Comparison of ENCODE assay signal across 9 cellular contexts in genomic region chr4:149264093-149264733, GRCh38.
DNase-seq lines count a peak whose midpoint lies in the region; ATAC-seq and TF ChIP-seq lines count a peak whose summit lies in the region.
"Had no signal": no experiment of that assay in that cellular context is flagged by ENCODE, and none has a peak within 500 bp of the region (broad histone marks: within the 10 kb centered on the region; RNA-seq: fewer than 3 reads in every experiment).

No MANE protein-coding gene starts in this region.

- ATAC-seq in GM21390 (IDR thresholded peaks at IDR 0.05; ENCODE audit: unreplicated experiment) = peak; percentile 86
- no peak for ATAC-seq in T-helper 17 cell

- H3K4me3 ChIP-seq in esophagus squamous epithelium = no peak overlapping the region

- TF ChIP-seq CTCF in esophagus squamous epithelium (IDR thresholded peaks at IDR 0.05) = peak in 5 of 6 experiments; percentile 28 to 75 (median 53)

- H3K27me3 Mint-ChIP-seq in activated naive CD4-positive, alpha-beta T cell treated with anti-CD3 and anti-CD28 coated beads, Interleukin-2, amount 10 ng/mL, durations not matched to agents 7 days and 5 days = no peaks in the 10 kb centered on the region
- H3K27me3 Mint-ChIP-seq in T-helper 17 cell = peaks cover 13% of the 10 kb centered on the region
- H3K27me3 Mint-ChIP-seq: memory B cell had no signal

- H3K4me3 Mint-ChIP-seq in activated naive CD4-positive, alpha-beta T cell treated with anti-CD3 and anti-CD28 coated beads, Interleukin-2, amount 10 ng/mL, durations not matched to agents 7 days and 5 days = no peak overlapping the region
- no peak overlapping the region for H3K4me3 Mint-ChIP-seq in T-helper 17 cell
- H3K4me3 Mint-ChIP-seq: memory B cell had no signal

- no peak for TF ChIP-seq POLR2A in esophagus squamous epithelium (IDR thresholded peaks at IDR 0.05)

- CTCF ChIA-PET in activated naive CD4-positive, alpha-beta T cell treated with anti-CD3 and anti-CD28 coated beads, Interleukin-2, amount 10 ng/mL, durations not matched to agents 7 days and 5 days (lab: Charles Lee) = interaction anchor here (0.6 kb wide), 1 partner anchor 823 kb away, joined by 3 read pairs; no protein-coding TSS in a partner anchor

- H3K27ac ChIP-seq in esophagus squamous epithelium = no peak overlapping the region

- H3K4me1 Mint-ChIP-seq in activated naive CD4-positive, alpha-beta T cell treated with anti-CD3 and anti-CD28 coated beads, Interleukin-2, amount 10 ng/mL, durations not matched to agents 7 days and 5 days = no peaks in the 10 kb centered on the region
- H3K4me1 Mint-ChIP-seq in T-helper 17 cell = no peaks in the 10 kb centered on the region
- H3K4me1 Mint-ChIP-seq: memory B cell had no signal

- no peak overlapping the region for H3K27ac Mint-ChIP-seq in activated naive CD4-positive, alpha-beta T cell treated with anti-CD3 and anti-CD28 coated beads, Interleukin-2, amount 10 ng/mL, durations not matched to agents 7 days and 5 days
- no peak overlapping the region for H3K27ac Mint-ChIP-seq in T-helper 17 cell
- H3K27ac Mint-ChIP-seq: memory B cell had no signal

- peak; percentile 26 for DNase-seq in activated naive CD4-positive, alpha-beta T cell treated with anti-CD3 and anti-CD28 coated beads, Interleukin-2, amount 10 ng/mL, durations not matched to agents 7 days and 5 days
- DNase-seq in activated naive CD4-positive, alpha-beta T cell treated with anti-CD3 and anti-CD28 coated beads, Interleukin-2, amount 50 U/mL, for 16 hours = no peak
- DNase-seq in HPDE6-E6E7 (ENCODE audit: extremely low spot score) (peak; percentile 13), SHP77 (lab: John Stamatoyannopoulos, UW) (peak; percentile 23 to 49), esophagus squamous epithelium (lab: John Stamatoyannopoulos, UW) (no peak), pulmonary artery endothelial cell (ENCODE audit: low read depth, low spot score) (peak; percentile 4), T-helper 17 cell (no peak)

- no peaks in the 10 kb centered on the region for H3K27me3 ChIP-seq in esophagus squamous epithelium

- intact Hi-C loops in esophagus squamous epithelium (cut with DNase I) = no loop called here

- no peaks in the 10 kb centered on the region for H3K36me3 ChIP-seq in esophagus squamous epithelium

- H3K9me3 Mint-ChIP-seq in activated naive CD4-positive, alpha-beta T cell treated with anti-CD3 and anti-CD28 coated beads, Interleukin-2, amount 10 ng/mL, durations not matched to agents 7 days and 5 days = no peaks in the 10 kb centered on the region
- H3K9me3 Mint-ChIP-seq: memory B cell had no signal

- H3K9me3 ChIP-seq in esophagus squamous epithelium = no peaks in the 10 kb centered on the region
- no peaks in the 10 kb centered on the region for H3K9me3 ChIP-seq in T-helper 17 cell (ENCODE audit: control insufficient read depth, low read length, poor library complexity, severe bottlenecking)

- no peaks in the 10 kb centered on the region for H3K36me3 Mint-ChIP-seq in activated naive CD4-positive, alpha-beta T cell treated with anti-CD3 and anti-CD28 coated beads, Interleukin-2, amount 10 ng/mL, durations not matched to agents 7 days and 5 days
- H3K36me3 Mint-ChIP-seq in T-helper 17 cell (ENCODE audit: low read depth) = no peaks in the 10 kb centered on the region
- H3K36me3 Mint-ChIP-seq: memory B cell had no signal

- no peaks in the 10 kb centered on the region for H3K4me1 ChIP-seq in esophagus squamous epithelium

- WGBS in esophagus squamous epithelium, 2 donors = 52 to 65% methylated on average over 2 of the region's 2 CpGs

Comparison
In these comparisons a context has a peak if more than half of its experiments do, and no peak if none do; other contexts are left out.
1. DNase-seq: peak in activated naive CD4-positive, alpha-beta T cell treated with anti-CD3 and anti-CD28 coated beads, Interleukin-2, amount 10 ng/mL, durations not matched to agents 7 days and 5 days (single experiment), HPDE6-E6E7 (single experiment), SHP77 (2 of 2) and pulmonary artery endothelial cell (single experiment); none in activated naive CD4-positive, alpha-beta T cell treated with anti-CD3 and anti-CD28 coated beads, Interleukin-2, amount 50 U/mL, for 16 hours (single experiment), esophagus squamous epithelium (single experiment) and T-helper 17 cell (0 of 3).